In genomic region chr11:67261942-67262681, GRCh38 we compare ENCODE assay signal across 8 cellular contexts. TPM values are rescaled to one million over a fixed set of nuclear protein-coding genes. Genes with fewer than 3 reads are reported as not detected.
A peak's percentile ranks its signal among the peaks of the same experiment; 100 is the strongest.
DNase-seq lines count a peak whose midpoint lies in the region; ATAC-seq and TF ChIP-seq lines count a peak whose summit lies in the region.

No MANE protein-coding gene starts in this region.

- intact Hi-C loops in ovary (cut with DNase I), result loop anchor here in 1 of 4 donors (5.0 kb wide), 1 partner anchor 120 kb away; no protein-coding TSS in a partner anchor

- H3K4me3 Mint-ChIP-seq in effector memory CD8-positive, alpha-beta T cell, result peak overlapping the region; percentile 62 to 69

- H3K4me1 ChIP-seq in ES-I3 (ENCODE audit: insufficient read depth, low read length), result no peaks in the 10 kb centered on the region
- peaks cover 18% of the 10 kb centered on the region for H3K4me1 ChIP-seq in OCI-LY3 (ENCODE audit: low read length)
- H3K4me1 ChIP-seq in ovary (ENCODE audit: insufficient read depth), result peaks cover 7% of the 10 kb centered on the region

- peak overlapping the region; percentile 69 for H3K4me2 ChIP-seq in OCI-LY3 (ENCODE audit: low read length)

- H3K36me3 Mint-ChIP-seq in effector memory CD8-positive, alpha-beta T cell (ENCODE audit: insufficient read depth), result peaks cover 50% of the 10 kb centered on the region

- TF ChIP-seq POLR2A in ovary (IDR thresholded peaks at IDR 0.05), result no peak

- TF ChIP-seq CTCF in OCI-LY3 (IDR thresholded peaks at IDR 0.05; ENCODE audit: low read depth, low read length), result no peak
- TF ChIP-seq CTCF in ovary (IDR thresholded peaks at IDR 0.05), result no peak

- peaks cover 8% of the 10 kb centered on the region for H3K79me2 ChIP-seq in OCI-LY3 (ENCODE audit: low read length)

- no peaks in the 10 kb centered on the region for H3K9me3 Mint-ChIP-seq in effector memory CD8-positive, alpha-beta T cell

- no peaks in the 10 kb centered on the region for H3K9me3 ChIP-seq in ES-I3 (ENCODE audit: control insufficient read depth, insufficient read depth, low read length)
- no peaks in the 10 kb centered on the region for H3K9me3 ChIP-seq in OCI-LY3 (ENCODE audit: insufficient read depth, low read length)
- H3K9me3 ChIP-seq in ovary, result no peaks in the 10 kb centered on the region

- peaks cover 28 to 31% of the 10 kb centered on the region in 2 donors for H3K4me1 Mint-ChIP-seq in effector memory CD8-positive, alpha-beta T cell (ENCODE audit: low read depth in 2 of 2)

- WGBS in ovary, 3 donors, result 48 to 53% (median 49%) methylated on average over 18 of the region's 18 CpGs

- H3K27ac ChIP-seq in OCI-LY3 (ENCODE audit: low read length), result no peak overlapping the region
- no peak overlapping the region for H3K27ac ChIP-seq in ovary

- H3K27me3 Mint-ChIP-seq in effector memory CD8-positive, alpha-beta T cell, result no peaks in the 10 kb centered on the region

- H3K27me3 ChIP-seq in OCI-LY3 (ENCODE audit: low read depth, low read length), result no peaks in the 10 kb centered on the region
- H3K27me3 ChIP-seq in ovary, result no peaks in the 10 kb centered on the region

- H4K20me1 ChIP-seq in OCI-LY3 (ENCODE audit: insufficient read depth, low read length), result peaks cover 1% of the 10 kb centered on the region; the same call in 1 of the 2 replicates

- no peak for TF ChIP-seq EP300 in ovary (IDR thresholded peaks at IDR 0.05)

- ATAC-seq in effector memory CD8-positive, alpha-beta T cell (replicated peaks), result no peak

- H2AFZ ChIP-seq in OCI-LY3 (ENCODE audit: low read depth, low read length), result peak overlapping the region; percentile 55

- H3K27ac Mint-ChIP-seq in effector memory CD8-positive, alpha-beta T cell, result no peak overlapping the region

- H3K9ac ChIP-seq in ES-I3 (ENCODE audit: low read depth, low read length), result peak overlapping the region; percentile 66
- H3K9ac ChIP-seq in OCI-LY3 (ENCODE audit: low read length), result peak overlapping the region; percentile 27

- DNase-seq in effector memory CD8-positive, alpha-beta T cell, result no peak
- DNase-seq in ovary, result peak in 4 of 5 donors; percentile 11 to 42 (median 31)
- DNase-seq in dedifferentiated amniotic fluid mesenchymal stem cell (ENCODE audit: extremely low spot score), result no peak
- no peak for DNase-seq in stimulated activated CD4-positive, alpha-beta T cell treated with anti-CD3 and anti-CD28 coated beads, Interleukin-4, amount 100 ng/mL, for 4 hours
- no peak for DNase-seq in HuH-7 (ENCODE audit: low spot score)
- DNase-seq in NCI-H748 (lab: John Stamatoyannopoulos, UW; ENCODE audit: unreplicated experiment), result no peak

- no peaks in the 10 kb centered on the region for H3K36me3 ChIP-seq in ES-I3 (ENCODE audit: insufficient read depth, low read length)
- H3K36me3 ChIP-seq in OCI-LY3 (replicated peaks; ENCODE audit: low read depth, low read length), result peaks cover 5% of the 10 kb centered on the region
- no peaks in the 10 kb centered on the region for H3K36me3 ChIP-seq in ovary

- H3K4me3 ChIP-seq in OCI-LY3 (ENCODE audit: low read length) (peak overlapping the region; percentile 63), ovary (no peak overlapping the region)

RNA-seq across cellular contexts. Expression of gene GRK2, which starts 4.2 kb away (rescaled TPM):
- 10 to 100 TPM; 24.8 to 58.1 (median 49.0) TPM for total RNA-seq in ovary
- 10 to 100 TPM; 21.5 to 39.3 TPM for polyA plus RNA-seq in ovary

RNA-seq across cellular contexts. Expression of gene ANKRD13D, which starts 27.0 kb away (rescaled TPM):
- total RNA-seq in ovary, result 10 to 100 TPM; 35.6 to 60.9 (median 44.6) TPM
- 10 to 100 TPM in 1 of 2 donors, 1 to 10 TPM in 1; 5.6 to 29.3 TPM for polyA plus RNA-seq in ovary

RNA-seq across cellular contexts. Expression of gene SSH3, which starts 41.2 kb away (rescaled TPM):
- total RNA-seq in ovary, result 10 to 100 TPM; 37.9 to 69.9 (median 52.1) TPM
- polyA plus RNA-seq in ovary, result 10 to 100 TPM; 18.1 to 32.1 TPM

Comparison
In these comparisons a context has a peak if more than half of its experiments do, and no peak if none do; other contexts are left out.
1. DNase-seq: peak in ovary (4 of 5); none in effector memory CD8-positive, alpha-beta T cell (0 of 3), dedifferentiated amniotic fluid mesenchymal stem cell (single experiment), stimulated activated CD4-positive, alpha-beta T cell treated with anti-CD3 and anti-CD28 coated beads, Interleukin-4, amount 100 ng/mL, for 4 hours (0 of 2), HuH-7 (single experiment) and NCI-H748 (single experiment).